ENCODE assay signal across 26 cellular contexts in the genomic region with DNA sequence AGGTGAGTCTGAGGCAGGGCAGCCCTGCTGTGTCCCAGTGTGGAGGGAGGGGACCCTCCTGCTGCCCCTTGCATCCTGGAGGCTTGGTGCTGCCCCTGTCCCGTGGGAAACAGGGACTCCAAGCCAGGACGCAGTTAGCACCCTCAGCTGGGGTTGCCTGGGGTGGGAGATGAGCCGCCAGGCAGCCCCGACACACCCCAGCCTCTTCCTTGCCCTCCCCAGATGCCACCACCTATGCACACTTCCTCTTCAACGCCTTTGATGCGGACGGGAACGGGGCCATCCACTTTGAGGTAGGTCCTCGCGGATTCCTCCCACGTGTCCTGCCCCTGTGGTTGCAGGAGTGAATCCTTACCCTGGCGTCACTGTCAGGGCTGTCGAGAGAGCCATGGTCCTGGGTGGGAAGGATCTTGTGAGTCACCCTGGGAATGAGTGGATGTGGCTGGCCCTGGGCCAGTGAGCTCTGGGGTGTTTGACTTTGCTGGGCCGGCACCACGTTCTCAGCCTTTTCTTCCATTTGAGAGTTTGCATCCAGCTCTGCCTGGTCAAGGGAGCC. TPM values are rescaled to one million over a fixed set of nuclear protein-coding genes. Genes with fewer than 3 reads are reported as not detected.
A peak's percentile ranks its signal among the peaks of the same experiment; 100 is the strongest.
DNase-seq lines count a peak whose midpoint lies in the region; ATAC-seq and TF ChIP-seq lines count a peak whose summit lies in the region.
"Had no signal": no experiment of that assay in that cellular context is flagged by ENCODE, and none has a peak within 500 bp of the region (broad histone marks: within the 10 kb centered on the region; RNA-seq: fewer than 3 reads in every experiment).

No MANE protein-coding gene starts in this region.

- no peaks in the 10 kb centered on the region for H3K36me3 Mint-ChIP-seq in endodermal cell (ENCODE audit: low read depth)
- H3K36me3 Mint-ChIP-seq: natural killer cell treated with Interleukin-12 subunit alpha and Interleukin-12 subunit beta and Interleukin-15 and Interleukin-18, amount 100 ng/mL, for 72 hours; stimulated activated memory B cell treated with anti-CD40 and anti-IgM and Interleukin-4, amounts not matched to agents 10 μg/mL and 1 μg/mL and 100 μg/mL, for 72 hours had no signal

- H3K9me3 ChIP-seq in DND-41 (ENCODE audit: insufficient read depth, low read length, severe bottlenecking) (no peaks in the 10 kb centered on the region), endodermal cell (ENCODE audit: control insufficient read depth, low read length) (no peaks in the 10 kb centered on the region)
- H3K9me3 ChIP-seq: ascending aorta, gastrocnemius medialis, SJSA1, thoracic aorta had no signal

- peak; percentile 51 for DNase-seq in DND-41
- peak; percentile 5 for DNase-seq in HK-2 (ENCODE audit: unreplicated experiment)
- DNase-seq in endodermal cell = peak; percentile 40
- peak; percentile 72 for DNase-seq in posterior vena cava (ENCODE audit: low spot score)
- DNase-seq in iPS-NIHi7 (ENCODE audit: extremely low spot score) = no peak
- DNase-seq in hepatic stellate cell (ENCODE audit: low spot score) = no peak
- DNase-seq in cerebellar nuclear complex (lab: John Stamatoyannopoulos, UW) = no peak
- no peak for DNase-seq in pons (ENCODE audit: low spot score)
- DNase-seq: activated CD4-positive, alpha-beta T cell treated with anti-CD3 and anti-CD28 coated beads for 48 hours; AML-193; effector CD4-positive, alpha-beta T cell; gastrocnemius medialis; midbrain; NCI-H1092; NCI-H1930; NCI-H2227 treated with DMSO at 0.1 percent for 48 hours; NCI-H82; stimulated activated CD4-positive, alpha-beta T cell treated with anti-CD3 and anti-CD28 coated beads, Interleukin-1b, Interleukin-23, amount 100 ng/mL, for 48 hours; T-helper 17 cell had no signal

- TF ChIP-seq CTCF in DND-41 (IDR thresholded peaks at IDR 0.05; ENCODE audit: borderline replicate concordance, extremely low read depth, low read length, poor library complexity, severe bottlenecking) (no peak), endodermal cell (conservative IDR thresholded peaks at IDR 0.05) (no peak)

- no peaks in the 10 kb centered on the region for H3K9me3 Mint-ChIP-seq in endodermal cell
- H3K9me3 Mint-ChIP-seq: natural killer cell treated with Interleukin-12 subunit alpha and Interleukin-12 subunit beta and Interleukin-15 and Interleukin-18, amount 100 ng/mL, for 72 hours had no signal

- intact Hi-C loops in posterior vena cava (cut with DNase I) = no loop called here

- H3K4me3 ChIP-seq in DND-41 (ENCODE audit: low read depth in 1 of 2, low read length in 2 of 2) (no peak overlapping the region), endodermal cell (ENCODE audit: low read length) (no peak overlapping the region)
- H3K4me3 ChIP-seq: ascending aorta, gastrocnemius medialis, SJSA1, thoracic aorta had no signal

- H3K36me3 ChIP-seq in DND-41 (ENCODE audit: insufficient read depth, low read length) (no peaks in the 10 kb centered on the region), endodermal cell (ENCODE audit: control insufficient read depth, insufficient read depth, low read length) (no peaks in the 10 kb centered on the region)
- H3K36me3 ChIP-seq: gastrocnemius medialis, SJSA1 had no signal

- 86 to 91% methylated on average over 9 to 15 of the region's 15 CpGs for WGBS in endodermal cell (ENCODE audit: insufficient coverage in 1 of 2, insufficient read length in 1 of 2), 2 experiments

- H3K4me1 ChIP-seq in DND-41 (ENCODE audit: insufficient read depth, low read length) (0 out of 2 replicates have a peak, but pooled peaks cover 3% of the 10 kb centered on the region), endodermal cell (ENCODE audit: control insufficient read depth, insufficient read depth, low read length) (no peaks in the 10 kb centered on the region)
- H3K4me1 ChIP-seq: ascending aorta, gastrocnemius medialis, SJSA1 had no signal

- no peak overlapping the region; the same call in 1 of the 2 replicates for H2AFZ ChIP-seq in DND-41 (ENCODE audit: low read depth, low read length)

- no peaks in the 10 kb centered on the region for H4K20me1 ChIP-seq in DND-41 (ENCODE audit: insufficient read depth, low read length)

- ATAC-seq in DND-41 (ENCODE audit: insufficient read depth, low read depth) = peak; percentile 83
- ATAC-seq: esophagus mucosa; gastrocnemius medialis; natural killer cell treated with Interleukin-12 subunit alpha and Interleukin-12 subunit beta and Interleukin-15 and Interleukin-18, amount 100 ng/mL, for 72 hours; stimulated activated memory B cell treated with anti-CD40 and anti-IgM and Interleukin-4, amounts not matched to agents 10 μg/mL and 1 μg/mL and 100 μg/mL, for 72 hours; T-helper 17 cell had no signal

- H3K9ac ChIP-seq in DND-41 (ENCODE audit: low read depth, low read length) (no peak overlapping the region), endodermal cell (ENCODE audit: extremely low read depth, low read length, poor library complexity, severe bottlenecking) (no peak overlapping the region)

- no peaks in the 10 kb centered on the region for H3K27me3 Mint-ChIP-seq in endodermal cell (ENCODE audit: insufficient read depth)

- H3K27me3 ChIP-seq in DND-41 (ENCODE audit: insufficient read depth, low read length, poor library complexity) (no peaks in the 10 kb centered on the region), endodermal cell (ENCODE audit: control insufficient read depth, insufficient read depth, low read length, poor library complexity, severe bottlenecking) (no peaks in the 10 kb centered on the region)
- H3K27me3 ChIP-seq: ascending aorta, gastrocnemius medialis had no signal

- no peak overlapping the region for H3K4me3 Mint-ChIP-seq in endodermal cell
- H3K4me3 Mint-ChIP-seq: activated naive CD4-positive, alpha-beta T cell treated with anti-CD3 and anti-CD28 coated beads, Interleukin-2, amount 50 U/mL, for 24 hours; natural killer cell treated with Interleukin-12 subunit alpha and Interleukin-12 subunit beta and Interleukin-15 and Interleukin-18, amount 100 ng/mL, for 72 hours; stimulated activated memory B cell treated with anti-CD40 and anti-IgM and Interleukin-4, amounts not matched to agents 10 μg/mL and 1 μg/mL and 100 μg/mL, for 72 hours; T-helper 17 cell had no signal

- no peaks in the 10 kb centered on the region for H3K4me1 Mint-ChIP-seq in endodermal cell

- H3K27ac ChIP-seq in DND-41 (ENCODE audit: low read length) (no peak overlapping the region), endodermal cell (ENCODE audit: low read depth, low read length) (no peak overlapping the region)
- H3K27ac ChIP-seq: ascending aorta, gastrocnemius medialis, SJSA1, thoracic aorta had no signal

- no peak overlapping the region for H3K4me2 ChIP-seq in DND-41 (ENCODE audit: insufficient read depth, low read length)

- no peak overlapping the region for H3K27ac Mint-ChIP-seq in endodermal cell
- H3K27ac Mint-ChIP-seq: activated naive CD4-positive, alpha-beta T cell treated with anti-CD3 and anti-CD28 coated beads, Interleukin-2, amount 50 U/mL, for 24 hours; natural killer cell treated with Interleukin-12 subunit alpha and Interleukin-12 subunit beta and Interleukin-15 and Interleukin-18, amount 100 ng/mL, for 72 hours; stimulated activated memory B cell treated with anti-CD40 and anti-IgM and Interleukin-4, amounts not matched to agents 10 μg/mL and 1 μg/mL and 100 μg/mL, for 72 hours; T-helper 17 cell had no signal

- H3K79me2 ChIP-seq in DND-41 (ENCODE audit: insufficient read depth, low read length) = no peaks in the 10 kb centered on the region

RNA-seq across cellular contexts. Expression of a gene that starts 27.5 kb away (rescaled TPM):
- 10 to 100 TPM; 45.2 to 49.4 TPM for total RNA-seq in endodermal cell
- 38.3 TPM for polyA plus RNA-seq in endodermal cell (2013, experiment 1 of 2)
- polyA plus RNA-seq in endodermal cell (2013, experiment 2 of 2) = 31.3 TPM
- 10 to 100 TPM; 14.1 to 18.3 TPM for total RNA-seq in posterior vena cava

Comparison
In these comparisons a context has a peak if more than half of its experiments do, and no peak if none do; other contexts are left out.
1. DNase-seq: peak in DND-41 (single experiment), HK-2 (single experiment), endodermal cell (single experiment) and posterior vena cava (single experiment); none in iPS-NIHi7 (single experiment), hepatic stellate cell (single experiment), cerebellar nuclear complex (0 of 2) and pons (single experiment).